In the genomic region with DNA sequence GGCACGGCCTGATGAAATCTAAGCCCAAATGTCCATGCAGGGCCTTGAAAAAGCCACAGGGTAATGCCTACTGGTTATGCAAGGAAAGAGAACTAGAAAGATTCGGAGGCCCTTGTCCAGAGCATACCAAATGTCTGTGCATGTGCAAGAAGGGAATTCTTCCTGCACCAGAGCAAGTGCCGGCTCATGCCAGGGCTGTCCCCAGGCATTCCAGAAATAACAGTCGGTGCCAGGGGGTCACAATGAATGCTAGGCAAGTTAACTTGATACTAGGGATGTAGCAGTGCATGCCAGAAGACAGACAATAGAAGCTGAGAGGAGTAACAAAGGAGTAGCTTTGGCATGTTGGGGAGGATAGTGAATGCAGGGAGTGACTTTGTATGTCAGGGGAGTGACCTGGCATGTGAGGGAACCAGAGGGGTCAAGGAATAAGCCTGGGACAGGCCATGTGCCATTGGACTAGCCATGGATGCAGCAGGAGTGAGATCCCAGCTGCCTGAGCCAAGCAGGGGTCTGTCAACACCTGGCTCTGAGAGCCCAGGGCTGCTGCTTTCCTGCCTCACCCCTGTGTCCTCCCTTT, we compare ENCODE assay signal across 18 cellular contexts.
A peak's percentile ranks its signal among the peaks of the same experiment; 100 is the strongest.
DNase-seq lines count a peak whose midpoint lies in the region; TF ChIP-seq lines count a peak whose summit lies in the region.
"Had no signal": no experiment of that assay in that cellular context is flagged by ENCODE, and none has a peak within 500 bp of the region (broad histone marks: within the 10 kb centered on the region; RNA-seq: fewer than 3 reads in every experiment).

No MANE protein-coding gene starts in this region.

- no peaks in the 10 kb centered on the region for H3K36me3 Mint-ChIP-seq in osteocyte (ENCODE audit: unreplicated experiment)
- H3K36me3 Mint-ChIP-seq: memory B cell had no signal

- H3K4me3 Mint-ChIP-seq in osteocyte (ENCODE audit: unreplicated experiment) = no peak overlapping the region
- H3K4me3 Mint-ChIP-seq: activated naive CD4-positive, alpha-beta T cell treated with anti-CD3 and anti-CD28 coated beads for 36 hours; CD4-positive, alpha-beta T cell; endodermal cell; memory B cell had no signal

- no peak overlapping the region for H3K4me3 ChIP-seq in brain microvascular endothelial cell (ENCODE audit: low read depth, low read length)

- no peak for TF ChIP-seq CTCF in osteocyte (IDR thresholded peaks at IDR 0.05)
- TF ChIP-seq CTCF in brain microvascular endothelial cell (IDR thresholded peaks at IDR 0.05; ENCODE audit: low read depth, low read length, missing control alignments) = no peak

- H3K4me1 Mint-ChIP-seq in osteocyte (ENCODE audit: unreplicated experiment) = no peaks in the 10 kb centered on the region
- H3K4me1 Mint-ChIP-seq: endodermal cell, memory B cell had no signal

- H3K27ac ChIP-seq in brain microvascular endothelial cell = no peak overlapping the region

- H3K36me3 ChIP-seq in brain microvascular endothelial cell (replicated peaks) = no peaks in the 10 kb centered on the region

- H3K9me3 Mint-ChIP-seq in osteocyte (ENCODE audit: unreplicated experiment) = no peaks in the 10 kb centered on the region
- H3K9me3 Mint-ChIP-seq: CD4-positive, alpha-beta T cell; endodermal cell had no signal

- DNase-seq in AG20443 (ENCODE audit: low spot score) (peak; percentile 12), NCI-H69 (lab: John Stamatoyannopoulos, UW) (peak; percentile 14), hepatic stellate cell (ENCODE audit: low spot score) (peak; percentile 2), osteocyte (ENCODE audit: extremely low spot score, unreplicated experiment) (peak; percentile 42), brain microvascular endothelial cell (no peak), NK-92 (lab: John Stamatoyannopoulos, UW; ENCODE audit: unreplicated experiment) (no peak), DMS53 (lab: John Stamatoyannopoulos, UW) (no peak), ecto neural progenitor cell (ENCODE audit: low spot score) (no peak)
- DNase-seq: activated naive CD4-positive, alpha-beta T cell treated with anti-CD3 and anti-CD28 coated beads for 36 hours; anterior cingulate cortex; CD4-positive, alpha-beta T cell; endodermal cell; KG1; NCI-H2029 treated with DMSO at 0.1 percent for 48 hours; NCI-H446 treated with DMSO at 0.1 percent for 48 hours; NK-92 treated with Interleukin-12 subunit alpha and Interleukin-12 subunit beta, amount 100 ng/mL, for 24 hours; T1000 had no signal

- no peaks in the 10 kb centered on the region for H3K27me3 ChIP-seq in brain microvascular endothelial cell (replicated peaks)

- peaks cover 58% of the 10 kb centered on the region for H3K27me3 Mint-ChIP-seq in osteocyte (ENCODE audit: unreplicated experiment)

- in situ Hi-C loops in brain microvascular endothelial cell (cut with HindIII; ENCODE audit: low pct_ligation_motif_present, low sequenced_read_pairs) = no loop called here

- no peak overlapping the region for H3K27ac Mint-ChIP-seq in osteocyte (ENCODE audit: unreplicated experiment)
- H3K27ac Mint-ChIP-seq: activated naive CD4-positive, alpha-beta T cell treated with anti-CD3 and anti-CD28 coated beads for 36 hours; CD4-positive, alpha-beta T cell; memory B cell had no signal

Comparison
In these comparisons a context has a peak if more than half of its experiments do, and no peak if none do; other contexts are left out.
1. DNase-seq: peak in AG20443 (single experiment), NCI-H69 (single experiment), hepatic stellate cell (single experiment) and osteocyte (single experiment); none in brain microvascular endothelial cell (single experiment), NK-92 (single experiment), DMS53 (single experiment) and ecto neural progenitor cell (single experiment).